ENCODE assay signal across 15 cellular contexts in genomic region chr12:112368856-112369255, GRCh38. TPM values are rescaled to one million over a fixed set of nuclear protein-coding genes. Genes with fewer than 3 reads are reported as not detected.
DNase-seq lines count a peak whose midpoint lies in the region; ATAC-seq and TF ChIP-seq lines count a peak whose summit lies in the region.
"Had no signal": no experiment of that assay in that cellular context is flagged by ENCODE, and none has a peak within 500 bp of the region (broad histone marks: within the 10 kb centered on the region; RNA-seq: fewer than 3 reads in every experiment).

No MANE protein-coding gene starts in this region.

- intact Hi-C loops in heart right ventricle (cut with DNase I) (no loop called here), mammary epithelial cell (cut with micrococcal nuclease) (no loop called here)

- H3K9me3 ChIP-seq in heart right ventricle (no peaks in the 10 kb centered on the region), right atrium auricular region (no peaks in the 10 kb centered on the region), muscle layer of duodenum (ENCODE audit: control insufficient read depth in 1 of 2, low read length in 2 of 2) (no peaks in the 10 kb centered on the region), mammary epithelial cell (replicated peaks; ENCODE audit: insufficient read depth, low read length) (no peaks in the 10 kb centered on the region)

- H3K4me3 ChIP-seq in heart right ventricle, result no peak overlapping the region
- no peak overlapping the region for H3K4me3 ChIP-seq in right atrium auricular region
- H3K4me3 ChIP-seq in muscle layer of duodenum (ENCODE audit: low read depth in 1 of 2, low read length in 2 of 2), result peak overlapping the region in 1 of 2 donors; percentile 16
- H3K4me3 ChIP-seq in mammary epithelial cell (replicated peaks in 1 of 3; ENCODE audit: insufficient read depth in 1 of 3, low read depth in 2 of 3, low read length in 3 of 3), result no peak overlapping the region
- H3K4me3 ChIP-seq: PC-9 had no signal

- no peak overlapping the region for H3K9ac ChIP-seq in mammary epithelial cell (ENCODE audit: insufficient read depth, low read length)

- peaks cover 70% of the 10 kb centered on the region for H3K79me2 ChIP-seq in mammary epithelial cell (ENCODE audit: insufficient read depth, low read length)

- in situ Hi-C loops in mammary epithelial cell (cut with MboI; ENCODE audit: low sequenced_read_pairs in 2 of 2), result no loop called here

- CTCF ChIA-PET in mammary epithelial cell (lab: Charles Lee; ENCODE audit: low non-redundant PET), result no interaction called here

- no peaks in the 10 kb centered on the region for H4K20me1 ChIP-seq in mammary epithelial cell (ENCODE audit: insufficient read depth, low read length)

- BruUV-seq in mammary epithelial cell (replicated peaks; lab: Mats Ljungman, UMichigan), result no TSS peak

- peaks cover 0 to 44% (median 12%) of the 10 kb centered on the region in 9 donors for H3K4me1 ChIP-seq in heart right ventricle
- peaks cover 0 to 5% of the 10 kb centered on the region in 2 donors for H3K4me1 ChIP-seq in right atrium auricular region
- peaks cover 0 to 3% of the 10 kb centered on the region in 2 donors for H3K4me1 ChIP-seq in muscle layer of duodenum (ENCODE audit: control insufficient read depth in 1 of 2, insufficient read depth in 2 of 2, low read length in 2 of 2)
- no peaks in the 10 kb centered on the region for H3K4me1 ChIP-seq in mammary epithelial cell (ENCODE audit: insufficient read depth, low read length)

- H3K4me2 ChIP-seq in mammary epithelial cell (ENCODE audit: insufficient read depth, low read depth, low read length), result no peak overlapping the region
- H3K4me2 ChIP-seq: PC-9 had no signal

- H3K27me3 ChIP-seq in heart right ventricle (no peaks in the 10 kb centered on the region), right atrium auricular region (no peaks in the 10 kb centered on the region), muscle layer of duodenum (ENCODE audit: low read depth, low read length) (no peaks in the 10 kb centered on the region), mammary epithelial cell (ENCODE audit: insufficient read depth, low read length) (no peaks in the 10 kb centered on the region)

- H3K27ac ChIP-seq in heart right ventricle (no peak overlapping the region), right atrium auricular region (no peak overlapping the region), muscle layer of duodenum (ENCODE audit: low read length) (peak overlapping the region; percentile 63), mammary epithelial cell (ENCODE audit: insufficient read depth, low read depth, low read length) (no peak overlapping the region)
- H3K27ac ChIP-seq: PC-9 had no signal

- no peak overlapping the region for H2AFZ ChIP-seq in mammary epithelial cell (ENCODE audit: low read depth, low read length)
- H2AFZ ChIP-seq: PC-9 had no signal

- peak in 6 of 8 donors; percentile 27 to 78 (median 48) for ATAC-seq in heart right ventricle
- ATAC-seq in GM18868 (IDR thresholded peaks at IDR 0.05; ENCODE audit: unreplicated experiment), result no peak

- no peak for TF ChIP-seq CTCF in heart right ventricle (IDR thresholded peaks at IDR 0.05)
- TF ChIP-seq CTCF in right atrium auricular region (IDR thresholded peaks at IDR 0.05), result no peak
- TF ChIP-seq CTCF in mammary epithelial cell (conservative IDR thresholded peaks at IDR 0.05 in 1 of 2, IDR thresholded peaks at IDR 0.05 in 1 of 2; ENCODE audit: extremely low read depth in 1 of 2, insufficient read depth in 1 of 2, low read depth in 1 of 2, low read length in 2 of 2), result no peak

- DNase-seq in heart right ventricle, result no peak
- DNase-seq in right atrium auricular region (ENCODE audit: low spot score), result no peak
- DNase-seq in astrocyte of the hippocampus (ENCODE audit: low read depth, low spot score), result peak; percentile 29
- DNase-seq in activated CD8-positive, alpha-beta memory T cell treated with anti-CD3 and anti-CD28 coated beads, Interleukin-2, amount 50 U/mL, for 4 hours, result no peak
- DNase-seq in mammary epithelial cell, result no peak
- no peak for DNase-seq in T1000 (lab: John Stamatoyannopoulos, UW)
- DNase-seq: DMS 273 treated with DMSO at 0.1 percent for 48 hours, KG1, NCI-H1048, NCI-H2107, NCI-H226, NCI-H526, PC-9 had no signal

- no peaks in the 10 kb centered on the region for H3K36me3 ChIP-seq in heart right ventricle
- H3K36me3 ChIP-seq in right atrium auricular region, result no peaks in the 10 kb centered on the region
- H3K36me3 ChIP-seq in muscle layer of duodenum (ENCODE audit: control insufficient read depth in 1 of 2, insufficient read depth in 2 of 2, low read length in 2 of 2), result no peaks in the 10 kb centered on the region
- H3K36me3 ChIP-seq in mammary epithelial cell (ENCODE audit: insufficient read depth, low read length), result no peaks in the 10 kb centered on the region

- WGBS in heart right ventricle, 2 donors, result 30 to 38% methylated on average over 6 of the region's 6 CpGs
- WGBS in mammary epithelial cell (ENCODE audit: low coverage, missing lambda C conversion rate), result 89% methylated on average over 6 of the region's 6 CpGs

- dilution Hi-C loops in mammary epithelial cell (cut with HindIII; ENCODE audit: low sequenced_read_pairs), result no loop called here

RNA-seq across cellular contexts. Expression of gene HECTD4, which starts 13.4 kb away (rescaled TPM):
- total RNA-seq in heart right ventricle (10 to 100 TPM; 20.1 to 28.7 (median 23.9) TPM), right atrium auricular region (10 to 100 TPM; 14.8 to 16.5 TPM), mammary epithelial cell (10 to 100 TPM; 30.7 to 36.1 TPM)
- polyA plus RNA-seq in heart right ventricle (10 to 100 TPM in 1 of 2 donors, 1 to 10 TPM in 1; 3.0 to 33.7 TPM), mammary epithelial cell (5.1 TPM)
- 18.2 TPM for polyA minus RNA-seq in mammary epithelial cell

RNA-seq across cellular contexts. Expression of gene RPL6, which starts 40.5 kb away (rescaled TPM):
- total RNA-seq in heart right ventricle (100 to 1,000 TPM; 564 to 722 (median 607) TPM), right atrium auricular region (100 to 1,000 TPM; 700 to 967 TPM), mammary epithelial cell (1,000 to 10,000 TPM in 1 of 2 donors, 100 to 1,000 TPM in 1; 838 to 1,399 TPM)
- polyA plus RNA-seq in heart right ventricle (1,000 to 10,000 TPM in 1 of 2 donors, 100 to 1,000 TPM in 1; 994 to 1,749 TPM), mammary epithelial cell (1,877 TPM)
- 600 TPM for polyA minus RNA-seq in mammary epithelial cell

RNA-seq across cellular contexts. Expression of gene PTPN11, which starts 49.9 kb away (rescaled TPM):
- total RNA-seq in heart right ventricle, result 100 to 1,000 TPM; 109 to 222 (median 159) TPM
- polyA plus RNA-seq in heart right ventricle, result 10 to 100 TPM; 22.4 to 26.6 TPM
- total RNA-seq in right atrium auricular region, result 10 to 100 TPM; 70.8 to 97.9 TPM
- 100 to 1,000 TPM; 108 to 165 TPM for total RNA-seq in mammary epithelial cell
- polyA plus RNA-seq in mammary epithelial cell, result 68.3 TPM
- polyA minus RNA-seq in mammary epithelial cell, result 120 TPM
